1 cellular context compared by ENCODE assay signal in the genomic region with DNA sequence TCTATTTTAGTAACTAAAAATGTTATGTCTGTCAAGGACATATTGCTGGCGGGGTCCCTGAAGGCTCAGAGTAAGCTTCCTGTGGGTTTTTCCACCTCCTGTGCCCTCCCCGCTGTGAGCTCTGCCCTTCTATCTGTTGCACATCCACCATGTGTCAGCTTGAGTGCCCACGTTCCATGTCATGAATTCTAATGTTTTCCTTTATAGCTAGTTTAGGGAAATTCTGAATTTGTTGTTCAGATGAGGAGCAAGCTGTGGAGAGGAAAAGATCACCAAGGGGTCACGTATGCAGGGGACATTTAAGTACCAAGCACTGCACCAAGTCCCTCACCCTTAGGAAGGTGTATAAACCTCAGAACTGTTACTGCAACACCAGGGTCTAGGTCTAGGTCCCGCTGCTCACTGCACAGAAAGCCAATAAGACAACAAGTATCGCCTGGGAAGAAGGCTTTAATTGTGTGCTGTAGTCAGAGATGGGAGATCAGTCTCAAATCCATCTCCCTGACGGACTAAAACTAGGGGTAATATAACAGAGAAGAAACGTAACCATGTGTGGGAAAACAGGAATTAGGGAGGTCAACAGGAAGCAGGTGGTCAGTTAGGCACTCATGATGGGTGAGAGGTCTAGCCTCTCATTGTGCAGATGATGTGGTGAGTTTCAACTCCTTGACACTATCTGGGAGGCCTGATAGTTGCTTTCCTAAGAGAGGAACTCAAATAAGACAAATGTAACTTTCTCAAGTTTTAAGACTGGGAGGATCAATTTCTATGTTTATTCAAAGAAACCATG.
TF ChIP-seq lines count a peak whose summit lies in the region.

No MANE protein-coding gene starts in this region.

TF ChIP-seq in K562, 482 proteins besides CTCF, POLR2A, EP300 and RAD21:
- no peak for TF ChIP-seq ZNF121 (CRISPR knock-in tag; conservative IDR thresholded peaks at IDR 0.05)
- TF ChIP-seq CSDE1 (IDR thresholded peaks at IDR 0.05), result no peak
- no peak for TF ChIP-seq NEUROD1 (IDR thresholded peaks at IDR 0.05; ENCODE audit: borderline replicate concordance, low read depth, low read length, partially characterized antibody)
- TF ChIP-seq, protein P1, sequence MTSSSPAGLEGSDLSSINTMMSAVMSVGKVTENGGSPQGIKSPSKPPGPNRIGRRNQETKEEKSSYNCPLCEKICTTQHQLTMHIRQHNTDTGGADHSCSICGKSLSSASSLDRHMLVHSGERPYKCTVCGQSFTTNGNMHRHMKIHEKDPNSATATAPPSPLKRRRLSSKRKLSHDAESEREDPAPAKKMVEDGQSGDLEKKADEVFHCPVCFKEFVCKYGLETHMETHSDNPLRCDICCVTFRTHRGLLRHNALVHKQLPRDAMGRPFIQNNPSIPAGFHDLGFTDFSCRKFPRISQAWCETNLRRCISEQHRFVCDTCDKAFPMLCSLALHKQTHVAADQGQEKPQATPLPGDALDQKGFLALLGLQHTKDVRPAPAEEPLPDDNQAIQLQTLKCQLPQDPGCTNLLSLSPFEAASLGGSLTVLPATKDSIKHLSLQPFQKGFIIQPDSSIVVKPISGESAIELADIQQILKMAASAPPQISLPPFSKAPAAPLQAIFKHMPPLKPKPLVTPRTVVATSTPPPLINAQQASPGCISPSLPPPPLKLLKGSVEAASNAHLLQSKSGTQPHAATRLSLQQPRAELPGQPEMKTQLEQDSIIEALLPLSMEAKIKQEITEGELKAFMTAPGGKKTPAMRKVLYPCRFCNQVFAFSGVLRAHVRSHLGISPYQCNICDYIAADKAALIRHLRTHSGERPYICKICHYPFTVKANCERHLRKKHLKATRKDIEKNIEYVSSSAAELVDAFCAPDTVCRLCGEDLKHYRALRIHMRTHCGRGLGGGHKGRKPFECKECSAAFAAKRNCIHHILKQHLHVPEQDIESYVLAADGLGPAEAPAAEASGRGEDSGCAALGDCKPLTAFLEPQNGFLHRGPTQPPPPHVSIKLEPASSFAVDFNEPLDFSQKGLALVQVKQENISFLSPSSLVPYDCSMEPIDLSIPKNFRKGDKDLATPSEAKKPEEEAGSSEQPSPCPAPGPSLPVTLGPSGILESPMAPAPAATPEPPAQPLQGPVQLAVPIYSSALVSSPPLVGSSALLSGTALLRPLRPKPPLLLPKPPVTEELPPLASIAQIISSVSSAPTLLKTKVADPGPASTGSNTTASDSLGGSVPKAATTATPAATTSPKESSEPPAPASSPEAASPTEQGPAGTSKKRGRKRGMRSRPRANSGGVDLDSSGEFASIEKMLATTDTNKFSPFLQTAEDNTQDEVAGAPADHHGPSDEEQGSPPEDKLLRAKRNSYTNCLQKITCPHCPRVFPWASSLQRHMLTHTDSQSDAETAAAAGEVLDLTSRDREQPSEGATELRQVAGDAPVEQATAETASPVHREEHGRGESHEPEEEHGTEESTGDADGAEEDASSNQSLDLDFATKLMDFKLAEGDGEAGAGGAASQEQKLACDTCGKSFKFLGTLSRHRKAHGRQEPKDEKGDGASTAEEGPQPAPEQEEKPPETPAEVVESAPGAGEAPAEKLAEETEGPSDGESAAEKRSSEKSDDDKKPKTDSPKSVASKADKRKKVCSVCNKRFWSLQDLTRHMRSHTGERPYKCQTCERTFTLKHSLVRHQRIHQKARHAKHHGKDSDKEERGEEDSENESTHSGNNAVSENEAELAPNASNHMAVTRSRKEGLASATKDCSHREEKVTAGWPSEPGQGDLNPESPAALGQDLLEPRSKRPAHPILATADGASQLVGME (CRISPR knock-in tag; IDR thresholded peaks at IDR 0.05), result no peak
- no peak for TF ChIP-seq FOXM1 (IDR thresholded peaks at IDR 0.05; ENCODE audit: low read depth)
- TF ChIP-seq FOXM1 (CRISPR knock-in tag; IDR thresholded peaks at IDR 0.05; ENCODE audit: low read depth), result no peak
